1 cellular context compared by ENCODE assay signal in the genomic region with DNA sequence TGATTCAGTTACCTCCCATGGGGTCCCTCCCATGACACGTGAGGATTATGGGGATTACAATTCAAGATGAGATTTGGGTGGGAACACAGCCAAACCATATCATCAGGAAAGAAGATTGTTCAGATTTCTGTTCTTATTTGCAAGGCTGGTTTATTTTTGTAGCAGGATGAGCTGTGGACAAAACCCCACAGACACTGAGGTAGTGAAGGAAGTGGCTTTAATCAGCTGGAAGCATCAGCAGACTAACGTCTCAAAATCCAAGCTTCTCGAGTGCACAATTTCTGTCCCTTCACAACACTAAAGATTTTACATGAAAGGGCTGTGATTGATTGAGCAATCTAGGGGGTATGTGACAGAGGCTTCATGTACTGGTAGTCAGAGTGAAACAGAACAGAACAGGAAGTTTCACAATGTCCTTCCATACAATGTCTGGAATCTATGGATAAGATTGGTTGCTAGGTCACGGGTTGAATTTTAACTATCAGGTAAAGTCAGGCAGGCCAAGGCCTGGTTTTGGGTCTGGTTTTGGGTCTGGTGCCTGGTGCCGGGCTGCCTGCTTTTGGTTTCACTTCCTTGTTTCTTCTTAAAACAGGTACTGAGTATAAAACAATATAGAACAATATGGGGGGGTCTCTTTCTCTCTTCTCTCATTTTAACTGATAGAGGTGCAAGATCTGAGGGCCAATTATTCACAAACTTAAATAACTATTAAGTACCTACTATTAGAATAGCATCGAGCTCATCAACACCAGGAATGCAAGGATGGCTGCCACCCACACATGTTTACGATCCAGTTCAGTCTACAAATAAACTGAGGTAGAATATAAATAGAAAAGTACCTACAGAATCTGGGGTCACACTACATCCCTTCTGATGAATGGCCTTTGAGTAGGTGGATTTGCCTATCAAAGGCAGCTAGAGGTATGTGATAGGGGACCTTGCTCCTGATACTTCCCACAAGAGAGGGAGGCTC.
TF ChIP-seq lines count a peak whose summit lies in the region.

No MANE protein-coding gene starts in this region.

TF ChIP-seq in HepG2, 621 proteins besides CTCF, POLR2A, EP300 and RAD21 (continued from another document and continues in another):
- TF ChIP-seq POLR2G (IDR thresholded peaks at IDR 0.05; ENCODE audit: low read depth, low read length) (no peak), RELA (CRISPR knock-in tag; IDR thresholded peaks at IDR 0.05) (no peak), SYNCRIP (IDR thresholded peaks at IDR 0.05; ENCODE audit: insufficient read depth, low read depth, low read length) (no peak), CENPT (CRISPR knock-in tag; IDR thresholded peaks at IDR 0.05; ENCODE audit: low read depth) (no peak), SOX5 (CRISPR knock-in tag; IDR thresholded peaks at IDR 0.05; ENCODE audit: borderline replicate concordance) (0 out of 2 replicates have a peak, but pooled peaks have one; percentile 32), ZNF124 (CRISPR knock-in tag; IDR thresholded peaks at IDR 0.05) (no peak; the same call in 1 of the 2 replicates), MAFK (conservative IDR thresholded peaks at IDR 0.05 in 1 of 2, IDR thresholded peaks at IDR 0.05 in 1 of 2; ENCODE audit: low read length in 2 of 2) (no peak), GABPA (IDR thresholded peaks at IDR 0.05; ENCODE audit: low read depth, low read length) (no peak), GABPA (CRISPR knock-in tag; IDR thresholded peaks at IDR 0.05; ENCODE audit: low read depth) (peak; percentile 58), SIX4 (CRISPR knock-in tag; IDR thresholded peaks at IDR 0.05) (no peak), ZNF777 (CRISPR knock-in tag; IDR thresholded peaks at IDR 0.05) (no peak), SAP130 (CRISPR knock-in tag; IDR thresholded peaks at IDR 0.05; ENCODE audit: low read depth) (0 out of 2 replicates have a peak, but pooled peaks have one; percentile 31), SOX6 (IDR thresholded peaks at IDR 0.05) (no peak), SOX6 (CRISPR knock-in tag; IDR thresholded peaks at IDR 0.05) (peak; percentile 36; the same call in 1 of the 2 replicates), SALL2 (CRISPR knock-in tag; IDR thresholded peaks at IDR 0.05) (no peak), PHF21A (CRISPR knock-in tag; IDR thresholded peaks at IDR 0.05) (0 out of 2 replicates have a peak, but pooled peaks have one; percentile 26), ZNF788 (CRISPR knock-in tag; IDR thresholded peaks at IDR 0.05; ENCODE audit: borderline replicate concordance) (no peak), ZNF24 (IDR thresholded peaks at IDR 0.05) (no peak), ZNF180 (CRISPR knock-in tag; IDR thresholded peaks at IDR 0.05; ENCODE audit: borderline replicate concordance, low read depth) (no peak), ZNF672 (CRISPR knock-in tag; IDR thresholded peaks at IDR 0.05) (no peak), ZNF225 (CRISPR knock-in tag; IDR thresholded peaks at IDR 0.05) (no peak), ZMYM3 (CRISPR knock-in tag; IDR thresholded peaks at IDR 0.05) (no peak), RNF2 (conservative IDR thresholded peaks at IDR 0.05; ENCODE audit: low read depth) (no peak), TCF12 (IDR thresholded peaks at IDR 0.05) (no peak), TCF12 (CRISPR knock-in tag; IDR thresholded peaks at IDR 0.05) (no peak), ETV5 (CRISPR knock-in tag; IDR thresholded peaks at IDR 0.05; ENCODE audit: borderline replicate concordance) (peak; percentile 44; the same call in 1 of the 2 replicates), CEBPG (CRISPR knock-in tag; IDR thresholded peaks at IDR 0.05) (peak; percentile 93), DNMT3B (CRISPR knock-in tag; conservative IDR thresholded peaks at IDR 0.05) (no peak), GABPB1 (CRISPR knock-in tag; IDR thresholded peaks at IDR 0.05) (peak; percentile 45; the same call in 1 of the 2 replicates), TARDBP (CRISPR knock-in tag; IDR thresholded peaks at IDR 0.05) (no peak), ELF1 (CRISPR knock-in tag; IDR thresholded peaks at IDR 0.05) (0 out of 2 replicates have a peak, but pooled peaks have one; percentile 18), CC2D1A (CRISPR knock-in tag; IDR thresholded peaks at IDR 0.05) (no peak), THAP11 (CRISPR knock-in tag; IDR thresholded peaks at IDR 0.05) (no peak), ATRX (CRISPR knock-in tag; IDR thresholded peaks at IDR 0.05; ENCODE audit: borderline replicate concordance) (no peak)
- TF ChIP-seq, protein P1, sequence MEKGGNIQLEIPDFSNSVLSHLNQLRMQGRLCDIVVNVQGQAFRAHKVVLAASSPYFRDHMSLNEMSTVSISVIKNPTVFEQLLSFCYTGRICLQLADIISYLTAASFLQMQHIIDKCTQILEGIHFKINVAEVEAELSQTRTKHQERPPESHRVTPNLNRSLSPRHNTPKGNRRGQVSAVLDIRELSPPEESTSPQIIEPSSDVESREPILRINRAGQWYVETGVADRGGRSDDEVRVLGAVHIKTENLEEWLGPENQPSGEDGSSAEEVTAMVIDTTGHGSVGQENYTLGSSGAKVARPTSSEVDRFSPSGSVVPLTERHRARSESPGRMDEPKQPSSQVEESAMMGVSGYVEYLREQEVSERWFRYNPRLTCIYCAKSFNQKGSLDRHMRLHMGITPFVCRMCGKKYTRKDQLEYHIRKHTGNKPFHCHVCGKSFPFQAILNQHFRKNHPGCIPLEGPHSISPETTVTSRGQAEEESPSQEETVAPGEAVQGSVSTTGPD (CRISPR knock-in tag; IDR thresholded peaks at IDR 0.05): no peak
- TF ChIP-seq, protein P2, sequence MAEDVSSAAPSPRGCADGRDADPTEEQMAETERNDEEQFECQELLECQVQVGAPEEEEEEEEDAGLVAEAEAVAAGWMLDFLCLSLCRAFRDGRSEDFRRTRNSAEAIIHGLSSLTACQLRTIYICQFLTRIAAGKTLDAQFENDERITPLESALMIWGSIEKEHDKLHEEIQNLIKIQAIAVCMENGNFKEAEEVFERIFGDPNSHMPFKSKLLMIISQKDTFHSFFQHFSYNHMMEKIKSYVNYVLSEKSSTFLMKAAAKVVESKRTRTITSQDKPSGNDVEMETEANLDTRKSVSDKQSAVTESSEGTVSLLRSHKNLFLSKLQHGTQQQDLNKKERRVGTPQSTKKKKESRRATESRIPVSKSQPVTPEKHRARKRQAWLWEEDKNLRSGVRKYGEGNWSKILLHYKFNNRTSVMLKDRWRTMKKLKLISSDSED (CRISPR knock-in tag; IDR thresholded peaks at IDR 0.05): no peak
- TF ChIP-seq, protein P3, sequence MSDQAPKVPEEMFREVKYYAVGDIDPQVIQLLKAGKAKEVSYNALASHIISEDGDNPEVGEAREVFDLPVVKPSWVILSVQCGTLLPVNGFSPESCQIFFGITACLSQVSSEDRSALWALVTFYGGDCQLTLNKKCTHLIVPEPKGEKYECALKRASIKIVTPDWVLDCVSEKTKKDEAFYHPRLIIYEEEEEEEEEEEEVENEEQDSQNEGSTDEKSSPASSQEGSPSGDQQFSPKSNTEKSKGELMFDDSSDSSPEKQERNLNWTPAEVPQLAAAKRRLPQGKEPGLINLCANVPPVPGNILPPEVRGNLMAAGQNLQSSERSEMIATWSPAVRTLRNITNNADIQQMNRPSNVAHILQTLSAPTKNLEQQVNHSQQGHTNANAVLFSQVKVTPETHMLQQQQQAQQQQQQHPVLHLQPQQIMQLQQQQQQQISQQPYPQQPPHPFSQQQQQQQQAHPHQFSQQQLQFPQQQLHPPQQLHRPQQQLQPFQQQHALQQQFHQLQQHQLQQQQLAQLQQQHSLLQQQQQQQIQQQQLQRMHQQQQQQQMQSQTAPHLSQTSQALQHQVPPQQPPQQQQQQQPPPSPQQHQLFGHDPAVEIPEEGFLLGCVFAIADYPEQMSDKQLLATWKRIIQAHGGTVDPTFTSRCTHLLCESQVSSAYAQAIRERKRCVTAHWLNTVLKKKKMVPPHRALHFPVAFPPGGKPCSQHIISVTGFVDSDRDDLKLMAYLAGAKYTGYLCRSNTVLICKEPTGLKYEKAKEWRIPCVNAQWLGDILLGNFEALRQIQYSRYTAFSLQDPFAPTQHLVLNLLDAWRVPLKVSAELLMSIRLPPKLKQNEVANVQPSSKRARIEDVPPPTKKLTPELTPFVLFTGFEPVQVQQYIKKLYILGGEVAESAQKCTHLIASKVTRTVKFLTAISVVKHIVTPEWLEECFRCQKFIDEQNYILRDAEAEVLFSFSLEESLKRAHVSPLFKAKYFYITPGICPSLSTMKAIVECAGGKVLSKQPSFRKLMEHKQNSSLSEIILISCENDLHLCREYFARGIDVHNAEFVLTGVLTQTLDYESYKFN (CRISPR knock-in tag; conservative IDR thresholded peaks at IDR 0.05): 0 out of 2 replicates have a peak, but pooled peaks have one; percentile 20
- TF ChIP-seq, protein P4, sequence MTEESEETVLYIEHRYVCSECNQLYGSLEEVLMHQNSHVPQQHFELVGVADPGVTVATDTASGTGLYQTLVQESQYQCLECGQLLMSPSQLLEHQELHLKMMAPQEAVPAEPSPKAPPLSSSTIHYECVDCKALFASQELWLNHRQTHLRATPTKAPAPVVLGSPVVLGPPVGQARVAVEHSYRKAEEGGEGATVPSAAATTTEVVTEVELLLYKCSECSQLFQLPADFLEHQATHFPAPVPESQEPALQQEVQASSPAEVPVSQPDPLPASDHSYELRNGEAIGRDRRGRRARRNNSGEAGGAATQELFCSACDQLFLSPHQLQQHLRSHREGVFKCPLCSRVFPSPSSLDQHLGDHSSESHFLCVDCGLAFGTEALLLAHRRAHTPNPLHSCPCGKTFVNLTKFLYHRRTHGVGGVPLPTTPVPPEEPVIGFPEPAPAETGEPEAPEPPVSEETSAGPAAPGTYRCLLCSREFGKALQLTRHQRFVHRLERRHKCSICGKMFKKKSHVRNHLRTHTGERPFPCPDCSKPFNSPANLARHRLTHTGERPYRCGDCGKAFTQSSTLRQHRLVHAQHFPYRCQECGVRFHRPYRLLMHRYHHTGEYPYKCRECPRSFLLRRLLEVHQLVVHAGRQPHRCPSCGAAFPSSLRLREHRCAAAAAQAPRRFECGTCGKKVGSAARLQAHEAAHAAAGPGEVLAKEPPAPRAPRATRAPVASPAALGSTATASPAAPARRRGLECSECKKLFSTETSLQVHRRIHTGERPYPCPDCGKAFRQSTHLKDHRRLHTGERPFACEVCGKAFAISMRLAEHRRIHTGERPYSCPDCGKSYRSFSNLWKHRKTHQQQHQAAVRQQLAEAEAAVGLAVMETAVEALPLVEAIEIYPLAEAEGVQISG (CRISPR knock-in tag; IDR thresholded peaks at IDR 0.05): no peak
- TF ChIP-seq, protein P5, sequence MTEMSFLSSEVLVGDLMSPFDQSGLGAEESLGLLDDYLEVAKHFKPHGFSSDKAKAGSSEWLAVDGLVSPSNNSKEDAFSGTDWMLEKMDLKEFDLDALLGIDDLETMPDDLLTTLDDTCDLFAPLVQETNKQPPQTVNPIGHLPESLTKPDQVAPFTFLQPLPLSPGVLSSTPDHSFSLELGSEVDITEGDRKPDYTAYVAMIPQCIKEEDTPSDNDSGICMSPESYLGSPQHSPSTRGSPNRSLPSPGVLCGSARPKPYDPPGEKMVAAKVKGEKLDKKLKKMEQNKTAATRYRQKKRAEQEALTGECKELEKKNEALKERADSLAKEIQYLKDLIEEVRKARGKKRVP (CRISPR knock-in tag; IDR thresholded peaks at IDR 0.05): peak in 1 of 2 experiments; percentile 47; a peak in 1 of 4 replicates
- TF ChIP-seq, protein P6, sequence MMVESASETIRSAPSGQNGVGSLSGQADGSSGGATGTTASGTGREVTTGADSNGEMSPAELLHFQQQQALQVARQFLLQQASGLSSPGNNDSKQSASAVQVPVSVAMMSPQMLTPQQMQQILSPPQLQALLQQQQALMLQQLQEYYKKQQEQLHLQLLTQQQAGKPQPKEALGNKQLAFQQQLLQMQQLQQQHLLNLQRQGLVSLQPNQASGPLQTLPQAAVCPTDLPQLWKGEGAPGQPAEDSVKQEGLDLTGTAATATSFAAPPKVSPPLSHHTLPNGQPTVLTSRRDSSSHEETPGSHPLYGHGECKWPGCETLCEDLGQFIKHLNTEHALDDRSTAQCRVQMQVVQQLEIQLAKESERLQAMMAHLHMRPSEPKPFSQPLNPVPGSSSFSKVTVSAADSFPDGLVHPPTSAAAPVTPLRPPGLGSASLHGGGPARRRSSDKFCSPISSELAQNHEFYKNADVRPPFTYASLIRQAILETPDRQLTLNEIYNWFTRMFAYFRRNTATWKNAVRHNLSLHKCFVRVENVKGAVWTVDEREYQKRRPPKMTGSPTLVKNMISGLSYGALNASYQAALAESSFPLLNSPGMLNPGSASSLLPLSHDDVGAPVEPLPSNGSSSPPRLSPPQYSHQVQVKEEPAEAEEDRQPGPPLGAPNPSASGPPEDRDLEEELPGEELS (CRISPR knock-in tag; IDR thresholded peaks at IDR 0.05): no peak
- TF ChIP-seq, protein P7, sequence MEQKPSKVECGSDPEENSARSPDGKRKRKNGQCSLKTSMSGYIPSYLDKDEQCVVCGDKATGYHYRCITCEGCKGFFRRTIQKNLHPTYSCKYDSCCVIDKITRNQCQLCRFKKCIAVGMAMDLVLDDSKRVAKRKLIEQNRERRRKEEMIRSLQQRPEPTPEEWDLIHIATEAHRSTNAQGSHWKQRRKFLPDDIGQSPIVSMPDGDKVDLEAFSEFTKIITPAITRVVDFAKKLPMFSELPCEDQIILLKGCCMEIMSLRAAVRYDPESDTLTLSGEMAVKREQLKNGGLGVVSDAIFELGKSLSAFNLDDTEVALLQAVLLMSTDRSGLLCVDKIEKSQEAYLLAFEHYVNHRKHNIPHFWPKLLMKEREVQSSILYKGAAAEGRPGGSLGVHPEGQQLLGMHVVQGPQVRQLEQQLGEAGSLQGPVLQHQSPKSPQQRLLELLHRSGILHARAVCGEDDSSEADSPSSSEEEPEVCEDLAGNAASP (CRISPR knock-in tag; IDR thresholded peaks at IDR 0.05; ENCODE audit: borderline replicate concordance): no peak
- TF ChIP-seq, protein P8, sequence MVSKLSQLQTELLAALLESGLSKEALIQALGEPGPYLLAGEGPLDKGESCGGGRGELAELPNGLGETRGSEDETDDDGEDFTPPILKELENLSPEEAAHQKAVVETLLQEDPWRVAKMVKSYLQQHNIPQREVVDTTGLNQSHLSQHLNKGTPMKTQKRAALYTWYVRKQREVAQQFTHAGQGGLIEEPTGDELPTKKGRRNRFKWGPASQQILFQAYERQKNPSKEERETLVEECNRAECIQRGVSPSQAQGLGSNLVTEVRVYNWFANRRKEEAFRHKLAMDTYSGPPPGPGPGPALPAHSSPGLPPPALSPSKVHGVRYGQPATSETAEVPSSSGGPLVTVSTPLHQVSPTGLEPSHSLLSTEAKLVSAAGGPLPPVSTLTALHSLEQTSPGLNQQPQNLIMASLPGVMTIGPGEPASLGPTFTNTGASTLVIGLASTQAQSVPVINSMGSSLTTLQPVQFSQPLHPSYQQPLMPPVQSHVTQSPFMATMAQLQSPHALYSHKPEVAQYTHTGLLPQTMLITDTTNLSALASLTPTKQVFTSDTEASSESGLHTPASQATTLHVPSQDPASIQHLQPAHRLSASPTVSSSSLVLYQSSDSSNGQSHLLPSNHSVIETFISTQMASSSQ (IDR thresholded peaks at IDR 0.05; ENCODE audit: low read depth): 0 out of 2 replicates have a peak, but pooled peaks have one; percentile 28
- TF ChIP-seq, protein P8 (CRISPR knock-in tag; IDR thresholded peaks at IDR 0.05; ENCODE audit: borderline replicate concordance): peak; percentile 27; the same call in 1 of the 2 replicates
